Comparison of ENCODE assay signal across 19 cellular contexts in genomic region chr11:73196576-73196975, GRCh38. TPM values are rescaled to one million over a fixed set of nuclear protein-coding genes. Genes with fewer than 3 reads are reported as not detected.
A peak's percentile ranks its signal among the peaks of the same experiment; 100 is the strongest.
DNase-seq lines count a peak whose midpoint lies in the region; ATAC-seq and TF ChIP-seq lines count a peak whose summit lies in the region.
"Had no signal": no experiment of that assay in that cellular context is flagged by ENCODE, and none has a peak within 500 bp of the region (broad histone marks: within the 10 kb centered on the region; RNA-seq: fewer than 3 reads in every experiment).

No MANE protein-coding gene starts in this region.

- ATAC-seq in WTC11 (no peak), HG02938 (IDR thresholded peaks at IDR 0.05; ENCODE audit: unreplicated experiment) (no peak)
- ATAC-seq: K562 had no signal

- H3K36me3 Mint-ChIP-seq in CD14-positive monocyte (peaks cover 2 to 3% of the 10 kb centered on the region in 2 donors), WTC11 (no peaks in the 10 kb centered on the region)

- intact Hi-C loops in CD14-positive monocyte (cut with micrococcal nuclease) = no loop called here
- intact Hi-C loops in esophagus squamous epithelium (cut with DNase I) = no loop called here
- intact Hi-C loops in sigmoid colon (cut with DNase I) = no loop called here
- intact Hi-C loops in ovary (cut with DNase I) = no loop called here

- DNase-seq in CD14-positive monocyte (ENCODE audit: low spot score) (peak; percentile 15), WTC11 (ENCODE audit: low spot score) (peak; percentile 3), esophagus squamous epithelium (lab: John Stamatoyannopoulos, UW) (no peak), sigmoid colon (peak; percentile 13), ovary (no peak), Kasumi-1 (lab: John Stamatoyannopoulos, UW) (no peak)
- DNase-seq in effector CD8-positive, alpha-beta T cell (lab: John Stamatoyannopoulos, UW) = no peak
- DNase-seq: 8988T, EL, NCI-H1092, NCI-H1436, NCI-H187 treated with DMSO at 0.1 percent for 48 hours, NCI-H510A, SHP77 had no signal

- H3K27ac Mint-ChIP-seq in CD14-positive monocyte (peak overlapping the region in 1 of 7 donors; percentile 28), WTC11 (peak overlapping the region; percentile 33; the same call in 1 of the 2 replicates)

- TF ChIP-seq CTCF in CD14-positive monocyte (IDR thresholded peaks at IDR 0.05) (no peak), WTC11 (IDR thresholded peaks at IDR 0.05) (no peak), esophagus squamous epithelium (IDR thresholded peaks at IDR 0.05) (no peak), sigmoid colon (IDR thresholded peaks at IDR 0.05) (no peak), ovary (IDR thresholded peaks at IDR 0.05) (no peak)

- H3K36me3 ChIP-seq in esophagus squamous epithelium = no peaks in the 10 kb centered on the region
- no peaks in the 10 kb centered on the region for H3K36me3 ChIP-seq in sigmoid colon
- no peaks in the 10 kb centered on the region for H3K36me3 ChIP-seq in ovary

- H3K27me3 ChIP-seq in esophagus squamous epithelium = no peaks in the 10 kb centered on the region
- H3K27me3 ChIP-seq in sigmoid colon = no peaks in the 10 kb centered on the region
- H3K27me3 ChIP-seq in ovary = no peaks in the 10 kb centered on the region

- no peaks in the 10 kb centered on the region for H3K9me3 ChIP-seq in esophagus squamous epithelium
- H3K9me3 ChIP-seq in sigmoid colon = no peaks in the 10 kb centered on the region
- no peaks in the 10 kb centered on the region for H3K9me3 ChIP-seq in ovary

- H3K4me3 Mint-ChIP-seq in CD14-positive monocyte (no peak overlapping the region), WTC11 (no peak overlapping the region)

- H3K27me3 Mint-ChIP-seq in CD14-positive monocyte (ENCODE audit: low read depth in 3 of 3) (peaks cover 0 to 6% (median 3%) of the 10 kb centered on the region in 3 donors), WTC11 (ENCODE audit: low read depth) (peaks cover 2% of the 10 kb centered on the region)

- H3K9me3 Mint-ChIP-seq in CD14-positive monocyte (no peaks in the 10 kb centered on the region), WTC11 (no peaks in the 10 kb centered on the region)

- H3K27ac ChIP-seq in esophagus squamous epithelium = peak overlapping the region; percentile 85 to 98 (median 91)
- no peak overlapping the region for H3K27ac ChIP-seq in sigmoid colon
- no peak overlapping the region for H3K27ac ChIP-seq in ovary
- H3K27ac ChIP-seq: C4-2B had no signal

- H3K4me1 Mint-ChIP-seq in CD14-positive monocyte (peaks cover 72% of the 10 kb centered on the region), WTC11 (peaks cover 27% of the 10 kb centered on the region)

- TF ChIP-seq EP300 in sigmoid colon (IDR thresholded peaks at IDR 0.05) (no peak), ovary (IDR thresholded peaks at IDR 0.05) (no peak)

- H3K4me3 ChIP-seq in esophagus squamous epithelium = no peak overlapping the region
- H3K4me3 ChIP-seq in sigmoid colon = no peak overlapping the region
- H3K4me3 ChIP-seq in ovary = no peak overlapping the region
- H3K4me3 ChIP-seq: K562 had no signal

- TF ChIP-seq POLR2A in esophagus squamous epithelium (IDR thresholded peaks at IDR 0.05) = no peak
- TF ChIP-seq POLR2A in sigmoid colon (IDR thresholded peaks at IDR 0.05) = no peak
- TF ChIP-seq POLR2A in ovary (IDR thresholded peaks at IDR 0.05) = no peak

- H3K4me1 ChIP-seq in esophagus squamous epithelium = peaks cover 40 to 97% (median 68%) of the 10 kb centered on the region in 3 donors
- H3K4me1 ChIP-seq in sigmoid colon = no peaks in the 10 kb centered on the region
- no peaks in the 10 kb centered on the region for H3K4me1 ChIP-seq in ovary (ENCODE audit: insufficient read depth)

- CTCF ChIA-PET in WTC11 (lab: Charles Lee) = no interaction called here

- 72 to 87% methylated on average over 6 of the region's 6 CpGs for WGBS in esophagus squamous epithelium, 2 donors
- WGBS in sigmoid colon, 2 donors = 90 to 92% methylated on average over 6 of the region's 6 CpGs
- 88 to 98% (median 90%) methylated on average over 6 of the region's 6 CpGs for WGBS in ovary, 3 donors

- POLR2A ChIA-PET in WTC11 (lab: Charles Lee) = no interaction called here

TF ChIP-seq in WTC11, 78 proteins besides CTCF, POLR2A, EP300 and RAD21 (continues in another document):
- TF ChIP-seq ETV6 (CRISPR knock-in tag; IDR thresholded peaks at IDR 0.05) (no peak), KAT7 (CRISPR knock-in tag; IDR thresholded peaks at IDR 0.05; ENCODE audit: borderline replicate concordance) (no peak), NFE2L1 (CRISPR knock-in tag; IDR thresholded peaks at IDR 0.05) (no peak), RELA (CRISPR knock-in tag; IDR thresholded peaks at IDR 0.05; ENCODE audit: borderline replicate concordance) (no peak), CDX4 (CRISPR knock-in tag; IDR thresholded peaks at IDR 0.05; ENCODE audit: borderline replicate concordance) (no peak), RORB (CRISPR knock-in tag; IDR thresholded peaks at IDR 0.05) (no peak), NR3C1 (CRISPR knock-in tag; conservative IDR thresholded peaks at IDR 0.05; ENCODE audit: low read depth) (no peak), JAZF1 (CRISPR knock-in tag; IDR thresholded peaks at IDR 0.05) (no peak), SP1 (CRISPR knock-in tag; conservative IDR thresholded peaks at IDR 0.05) (no peak), SOX15 (CRISPR knock-in tag; IDR thresholded peaks at IDR 0.05) (no peak), PRDM15 (CRISPR knock-in tag; IDR thresholded peaks at IDR 0.05) (no peak), ZNF121 (CRISPR knock-in tag; IDR thresholded peaks at IDR 0.05) (no peak), ERG (CRISPR knock-in tag; IDR thresholded peaks at IDR 0.05) (no peak), ZNF219 (CRISPR knock-in tag; IDR thresholded peaks at IDR 0.05; ENCODE audit: borderline replicate concordance) (no peak)

RNA-seq across cellular contexts. Expression of gene P2RY2, which starts 21.5 kb away (rescaled TPM):
- polyA plus RNA-seq in CD14-positive monocyte (10 to 100 TPM in 1 of 2 donors, 1 to 10 TPM in 1; 2.8 to 12.7 TPM), sigmoid colon (1 to 10 TPM; 3.0 to 6.2 (median 4.2) TPM), ovary (1 to 10 TPM in 1 of 2 donors, under 1 TPM in 1; 0.44 to 1.0 TPM)
- total RNA-seq in WTC11 (2021) (0.94 to 1.2 TPM (median 1.2 TPM) in 3 replicates), esophagus squamous epithelium (10 to 100 TPM; 36.2 to 50.3 (median 43.8) TPM), sigmoid colon (under 1 TPM in 1 of 4 donors, not detected in 3; 0.16 TPM), ovary (1 to 10 TPM in 4 of 7 donors, under 1 TPM in 3; 0.48 to 1.6 (median 1.3) TPM)
- total RNA-seq: H4, K562 had no signal
- polyA plus RNA-seq: AG04450, K562 had no signal

RNA-seq across cellular contexts. Expression of gene FCHSD2, which starts 54.5 kb away (rescaled TPM):
- polyA plus RNA-seq in CD14-positive monocyte (10 to 100 TPM; 14.5 to 16.6 TPM), sigmoid colon (10 to 100 TPM in 1 of 3 donors, 1 to 10 TPM in 2; 6.9 to 19.3 (median 7.2) TPM), ovary (10 to 100 TPM; 28.8 to 67.3 TPM)
- total RNA-seq in WTC11 (2021) (8.4 to 10.1 TPM (median 8.8 TPM) in 3 replicates), esophagus squamous epithelium (10 to 100 TPM in 1 of 4 donors, 1 to 10 TPM in 3; 4.1 to 12.8 (median 6.8) TPM), sigmoid colon (10 to 100 TPM; 16.4 to 36.3 (median 19.4) TPM), ovary (10 to 100 TPM; 18.6 to 68.5 (median 53.8) TPM)

Comparison
In these comparisons a context has a peak if more than half of its experiments do, and no peak if none do; other contexts are left out.
1. DNase-seq: peak in CD14-positive monocyte (single experiment), WTC11 (single experiment) and sigmoid colon (single experiment); none in esophagus squamous epithelium (single experiment), ovary (0 of 5), Kasumi-1 (0 of 2) and effector CD8-positive, alpha-beta T cell (single experiment).
2. H3K27ac ChIP-seq: peak in esophagus squamous epithelium (4 of 4); none in sigmoid colon (0 of 4) and ovary (0 of 2).
3. RNA of gene P2RY2, which starts 21.5 kb away (total RNA-seq): 36.2 to 50.3 TPM in esophagus squamous epithelium; 0.48 to 1.6 TPM in ovary, 0.94 to 1.2 TPM in WTC11 and 0.16 TPM in sigmoid colon; every median in the first group is over 10 times any median in the second.